In genomic region chr11:9726313-9727022, GRCh38 we compare ENCODE assay signal across 9 cellular contexts.
DNase-seq lines count a peak whose midpoint lies in the region; ATAC-seq, FAIRE-seq and TF ChIP-seq lines count a peak whose summit lies in the region.
"Had no signal": no experiment of that assay in that cellular context is flagged by ENCODE, and none has a peak within 500 bp of the region (broad histone marks: within the 10 kb centered on the region; RNA-seq: fewer than 3 reads in every experiment).

No MANE protein-coding gene starts in this region.

- peak overlapping the region; percentile 67 for H3K27ac Mint-ChIP-seq in endothelial cell (ENCODE audit: unreplicated experiment)
- peak overlapping the region; percentile 59 for H3K27ac Mint-ChIP-seq in type B pancreatic cell

- DNase-seq in NCI-H2107 treated with DMSO at 0.1 percent for 48 hours (lab: John Stamatoyannopoulos, UW; ENCODE audit: unreplicated experiment) (peak; percentile 8), NCI-H2107 (lab: John Stamatoyannopoulos, UW) (no peak), NCI-H146 treated with DMSO at 0.1 percent for 48 hours (lab: John Stamatoyannopoulos, UW; ENCODE audit: unreplicated experiment) (peak; percentile 87), endothelial cell (ENCODE audit: low spot score) (no peak), type B pancreatic cell (ENCODE audit: extremely low spot score, unreplicated experiment) (no peak), frontal cortex (ENCODE audit: low spot score in 2 of 2) (no peak), nucleus accumbens (lab: John Stamatoyannopoulos, UW) (no peak)

- H3K9me3 Mint-ChIP-seq in endothelial cell (ENCODE audit: unreplicated experiment) (no peaks in the 10 kb centered on the region), type B pancreatic cell (no peaks in the 10 kb centered on the region)
- H3K9me3 Mint-ChIP-seq: brain had no signal

- H3K27me3 Mint-ChIP-seq in endothelial cell (ENCODE audit: unreplicated experiment) (no peaks in the 10 kb centered on the region), type B pancreatic cell (no peaks in the 10 kb centered on the region)

- peaks cover 13% of the 10 kb centered on the region for H3K4me1 Mint-ChIP-seq in endothelial cell (ENCODE audit: unreplicated experiment)
- H3K4me1 Mint-ChIP-seq in type B pancreatic cell (ENCODE audit: unreplicated experiment): peaks cover 8% of the 10 kb centered on the region
- H3K4me1 Mint-ChIP-seq: brain had no signal

- peaks cover 5% of the 10 kb centered on the region for H3K36me3 Mint-ChIP-seq in endothelial cell (ENCODE audit: low read depth, unreplicated experiment)
- H3K36me3 Mint-ChIP-seq in type B pancreatic cell: peaks cover 15% of the 10 kb centered on the region

- H3K4me3 Mint-ChIP-seq in endothelial cell (ENCODE audit: unreplicated experiment) (no peak overlapping the region), type B pancreatic cell (peak overlapping the region; percentile 19)
- H3K4me3 Mint-ChIP-seq: brain had no signal

- ATAC-seq in HG03095 (IDR thresholded peaks at IDR 0.05; ENCODE audit: unreplicated experiment): no peak

- TF ChIP-seq CTCF in endothelial cell (IDR thresholded peaks at IDR 0.05; ENCODE audit: unreplicated experiment) (no peak), type B pancreatic cell (conservative IDR thresholded peaks at IDR 0.05) (no peak)

- FAIRE-seq in frontal cortex (lab: Jason Lieb, UNC): no peak

Comparison
In these comparisons a context has a peak if more than half of its experiments do, and no peak if none do; other contexts are left out.
1. DNase-seq: peak in NCI-H2107 treated with DMSO at 0.1 percent for 48 hours (single experiment) and NCI-H146 treated with DMSO at 0.1 percent for 48 hours (single experiment); none in NCI-H2107 (single experiment), endothelial cell (single experiment), type B pancreatic cell (single experiment), frontal cortex (0 of 2) and nucleus accumbens (0 of 56).